ENCODE assay signal across 8 cellular contexts in genomic region chr4:77047037-77047436, GRCh38. TPM values are rescaled to one million over a fixed set of nuclear protein-coding genes. Genes with fewer than 3 reads are reported as not detected.
DNase-seq lines count a peak whose midpoint lies in the region; ATAC-seq and TF ChIP-seq lines count a peak whose summit lies in the region.

No MANE protein-coding gene starts in this region.

- no peak overlapping the region for H3K9ac ChIP-seq in neural cell (ENCODE audit: low read length)

- H3K27me3 Mint-ChIP-seq in central memory CD8-positive, alpha-beta T cell: no peaks in the 10 kb centered on the region

- peak; percentile 23 for TF ChIP-seq RAD21 in neural cell (conservative IDR thresholded peaks at IDR 0.05)

- POLR2A ChIA-PET in GM10248 (lab: Yijun Ruan, JAX): no interaction called here

- peaks cover 42% of the 10 kb centered on the region for H3K36me3 Mint-ChIP-seq in central memory CD8-positive, alpha-beta T cell (ENCODE audit: insufficient read depth)

- H3K4me2 ChIP-seq in neural cell (ENCODE audit: low read length): no peak overlapping the region

- peaks cover 4 to 6% of the 10 kb centered on the region in 2 donors for H3K4me1 ChIP-seq in left lung

- intact Hi-C loops in Right ventricle myocardium superior (cut with DNase I): no loop called here
- intact Hi-C loops in left lung (cut with DNase I): no loop called here

- no peaks in the 10 kb centered on the region for H3K9me3 ChIP-seq in neural cell (ENCODE audit: low read length)
- H3K9me3 ChIP-seq in left lung: no peaks in the 10 kb centered on the region

- no peaks in the 10 kb centered on the region for H3K9me3 Mint-ChIP-seq in central memory CD8-positive, alpha-beta T cell

- DNase-seq in GM10248 (ENCODE audit: extremely low spot score) (no peak), LNCaP clone FGC (ENCODE audit: low read depth) (no peak), hepatic stellate cell (ENCODE audit: low spot score) (no peak), Right ventricle myocardium superior (no peak), left lung (no peak)
- DNase-seq in central memory CD8-positive, alpha-beta T cell (ENCODE audit: low spot score in 2 of 2): no peak

- H3K27ac Mint-ChIP-seq in central memory CD8-positive, alpha-beta T cell (ENCODE audit: low read depth): no peak overlapping the region

- no peak overlapping the region for H2AFZ ChIP-seq in neural cell (ENCODE audit: low read depth, low read length)

- H3K4me1 Mint-ChIP-seq in central memory CD8-positive, alpha-beta T cell: peaks cover 12% of the 10 kb centered on the region

- CTCF ChIA-PET in GM10248 (lab: Yijun Ruan, JAX): interaction anchor here (1.0 to 5.6 kb wide), 8 partner anchors 9 to 161 kb away, joined by 3 to 72 read pairs (median 6); no protein-coding TSS in a partner anchor

- H3K9me2 ChIP-seq in neural cell (ENCODE audit: insufficient read depth, low read length): no peaks in the 10 kb centered on the region

- TF ChIP-seq CTCF in GM10248 (IDR thresholded peaks at IDR 0.05; ENCODE audit: control extremely low read depth, extremely low read depth, low read depth, missing control alignments) (peak; percentile 30), LNCaP clone FGC (IDR thresholded peaks at IDR 0.05; ENCODE audit: control insufficient read depth, extremely low read depth, insufficient read depth) (peak; percentile 33; the same call in 1 of the 2 replicates), neural cell (IDR thresholded peaks at IDR 0.05; ENCODE audit: poor library complexity, severe bottlenecking) (peak; percentile 45), left lung (IDR thresholded peaks at IDR 0.05) (no peak)

- no peak for TF ChIP-seq EP300 in neural cell (conservative IDR thresholded peaks at IDR 0.05; ENCODE audit: poor library complexity, severe bottlenecking)

- no peak overlapping the region for H3K4me3 ChIP-seq in LNCaP clone FGC (ENCODE audit: low read depth, low read length)
- H3K4me3 ChIP-seq in neural cell (ENCODE audit: low read length): no peak overlapping the region
- H3K4me3 ChIP-seq in left lung: no peak overlapping the region

- H3K79me2 ChIP-seq in neural cell (replicated peaks; ENCODE audit: insufficient read depth, low read length): peaks cover 3% of the 10 kb centered on the region

- H3K36me3 ChIP-seq in neural cell (ENCODE audit: insufficient read depth, low read length) (peaks cover 5% of the 10 kb centered on the region), left lung (peaks cover 0 to 64% of the 10 kb centered on the region in 2 donors)

- no peak overlapping the region for H3K27ac ChIP-seq in neural cell (ENCODE audit: low read length)
- no peak overlapping the region for H3K27ac ChIP-seq in left lung

- H3K27me3 ChIP-seq in neural cell (ENCODE audit: insufficient read depth, low read depth, low read length): no peaks in the 10 kb centered on the region
- no peaks in the 10 kb centered on the region for H3K27me3 ChIP-seq in left lung

- no peaks in the 10 kb centered on the region for H3F3A ChIP-seq in neural cell (ENCODE audit: insufficient read depth, low read length, poor library complexity, severe bottlenecking)

- no peak overlapping the region for H3K4me3 Mint-ChIP-seq in central memory CD8-positive, alpha-beta T cell

- no peaks in the 10 kb centered on the region for H4K20me1 ChIP-seq in neural cell (ENCODE audit: insufficient read depth)

- ATAC-seq in central memory CD8-positive, alpha-beta T cell (replicated peaks; ENCODE audit: extremely low read depth, poor library complexity, severe bottlenecking): peak; percentile 32
- ATAC-seq in GM19455 (IDR thresholded peaks at IDR 0.05; ENCODE audit: unreplicated experiment) (no peak), Right ventricle myocardium superior (ENCODE audit: poor library complexity) (no peak), left lung (no peak)

TF ChIP-seq in neural cell, 6 proteins besides CTCF, POLR2A, EP300 and RAD21:
- TF ChIP-seq SMC3 (conservative IDR thresholded peaks at IDR 0.05; ENCODE audit: poor library complexity): peak; percentile 31
- TF ChIP-seq TAF1 (IDR thresholded peaks at IDR 0.05; ENCODE audit: low read depth): no peak
- TF ChIP-seq MXI1 (conservative IDR thresholded peaks at IDR 0.05; ENCODE audit: poor library complexity, severe bottlenecking): no peak
- no peak for TF ChIP-seq POLR2AphosphoS5 (IDR thresholded peaks at IDR 0.05)

RNA-seq across cellular contexts. Expression of gene CCNI, which starts 28.8 kb away (rescaled TPM):
- 120 and 129 TPM in 2 replicates for polyA plus RNA-seq in neural cell
- polyA minus RNA-seq in neural cell: 325 and 408 TPM in 2 replicates
- total RNA-seq in Right ventricle myocardium superior: 242 TPM
- 100 to 1,000 TPM; 257 to 265 TPM for total RNA-seq in left lung

Comparison
In these comparisons a context has a peak if more than half of its experiments do, and no peak if none do; other contexts are left out.
1. CTCF ChIP-seq: peak in GM10248 (single experiment), LNCaP clone FGC (single experiment) and neural cell (single experiment); none in left lung (0 of 2).